In the genomic region with DNA sequence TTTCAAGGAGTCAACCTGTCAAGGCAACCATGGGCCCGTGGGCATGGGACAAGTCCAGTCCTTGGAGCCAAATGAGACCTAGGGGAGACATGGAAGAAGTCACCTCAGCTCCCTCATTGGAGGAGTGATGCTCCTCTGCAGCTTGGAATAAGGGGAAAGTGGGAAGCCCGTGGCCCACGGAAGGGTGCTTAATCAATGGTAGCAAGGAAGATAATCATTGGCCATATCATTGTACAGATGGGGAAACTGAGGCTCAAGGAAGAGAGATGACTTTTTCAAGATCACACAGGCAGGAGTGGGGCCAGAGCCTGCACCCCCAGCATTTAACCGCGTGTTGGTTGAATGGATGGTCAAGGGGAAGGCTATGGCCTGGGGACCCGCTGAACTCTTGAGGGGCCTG, we compare ENCODE assay signal across 27 cellular contexts.
"Had no signal": no experiment of that assay in that cellular context is flagged by ENCODE, and none has a peak within 500 bp of the region (broad histone marks: within the 10 kb centered on the region; RNA-seq: fewer than 3 reads in every experiment).

No MANE protein-coding gene starts in this region.

- H3K36me3 Mint-ChIP-seq: naive B cell; natural killer cell treated with Interleukin-12 subunit alpha and Interleukin-12 subunit beta and Interleukin-15 and Interleukin-18, amount 100 ng/mL, for 72 hours had no signal

- H3K9me3 Mint-ChIP-seq: natural killer cell treated with Interleukin-12 subunit alpha and Interleukin-12 subunit beta and Interleukin-15 and Interleukin-18, amount 100 ng/mL, for 72 hours; neural crest cell had no signal

- H3K4me2 ChIP-seq: hepatocyte had no signal

- ATAC-seq: esophagus mucosa, foreskin keratinocyte, gastroesophageal sphincter, heart left ventricle, left colon, left ventricle myocardium superior, lower lobe of right lung, right lobe of liver had no signal

- FAIRE-seq: islet of Langerhans, small intestine had no signal

- H3K4me3 ChIP-seq: dorsolateral prefrontal cortex, gastroesophageal sphincter, heart left ventricle, hepatocyte, lower lobe of right lung, right lobe of liver, thoracic aorta, tibial nerve, vagina had no signal

- DNase-seq: cerebellar nuclear complex; effector CD4-positive, alpha-beta T cell; foreskin keratinocyte; heart left ventricle; kidney glomerular epithelial cell; left colon; left ventricle myocardium superior; lower lobe of right lung; naive B cell; right lobe of liver; small intestine; stimulated activated CD4-positive, alpha-beta T cell treated with anti-CD3 and anti-CD28 coated beads, Interleukin-12 subunit alpha, Interleukin-12 subunit beta, amount 100 ng/mL, for 4 hours; stimulated activated CD4-positive, alpha-beta T cell treated with anti-CD3 and anti-CD28 coated beads, Interleukin-4, amount 100 ng/mL, for 1 hour; stimulated activated naive CD4-positive, alpha-beta T cell had no signal

- H3K27ac ChIP-seq: gastroesophageal sphincter, heart left ventricle, hepatocyte, lower lobe of right lung, neutrophil, parathyroid adenoma, right lobe of liver, thoracic aorta, tibial nerve, vagina had no signal

- H3K27ac Mint-ChIP-seq: natural killer cell treated with Interleukin-12 subunit alpha and Interleukin-12 subunit beta and Interleukin-15 and Interleukin-18, amount 100 ng/mL, for 72 hours; progenitor cell of endocrine pancreas had no signal

- H3K4me3 Mint-ChIP-seq: naive B cell; natural killer cell treated with Interleukin-12 subunit alpha and Interleukin-12 subunit beta and Interleukin-15 and Interleukin-18, amount 100 ng/mL, for 72 hours; neural crest cell had no signal

- H3K9me3 ChIP-seq: gastroesophageal sphincter, heart left ventricle, lower lobe of right lung, neutrophil, right lobe of liver, thoracic aorta, tibial nerve, vagina had no signal

- H3K4me1 ChIP-seq: parathyroid adenoma had no signal
